In the genomic region with DNA sequence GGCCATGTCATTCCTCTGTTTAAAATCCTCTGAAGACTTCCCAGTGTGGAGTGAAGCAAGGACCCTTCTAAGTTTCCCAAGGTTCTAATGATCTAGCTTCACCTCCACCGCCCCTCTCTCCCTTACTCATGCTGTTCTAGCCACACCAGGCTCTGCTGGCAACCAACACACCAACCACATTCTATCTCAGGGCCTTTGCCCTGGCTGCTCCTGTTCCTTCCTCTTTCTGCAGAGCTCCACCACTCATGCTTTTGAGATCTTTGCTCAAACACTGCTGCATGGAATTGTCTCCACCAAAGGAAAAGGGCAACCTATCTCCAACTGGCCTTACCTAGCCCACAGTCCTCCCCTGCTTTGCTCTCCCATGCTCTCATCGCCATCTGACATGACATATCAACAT, we compare ENCODE assay signal across 8 cellular contexts.
DNase-seq lines count a peak whose midpoint lies in the region; ATAC-seq and TF ChIP-seq lines count a peak whose summit lies in the region.
"Had no signal": no experiment of that assay in that cellular context is flagged by ENCODE, and none has a peak within 500 bp of the region (broad histone marks: within the 10 kb centered on the region; RNA-seq: fewer than 3 reads in every experiment).

No MANE protein-coding gene starts in this region.

- CTCF ChIA-PET in activated B cell treated with CpG ODN at 0.5 μM for 24 hours (lab: Charles Lee): interaction anchor here (1.4 to 2.6 kb wide), 2 partner anchors 40 to 64 kb away, joined by 3 to 9 read pairs; no protein-coding TSS in a partner anchor

- peak overlapping the region; percentile 3 for H3K27ac Mint-ChIP-seq in activated B cell treated with CpG ODN at 0.5 μM for 24 hours
- H3K27ac Mint-ChIP-seq in natural killer cell: peak overlapping the region; percentile 94 to 96

- intact Hi-C loops in activated B cell treated with CpG ODN at 0.5 μM for 24 hours (cut with micrococcal nuclease): no loop called here
- intact Hi-C loops in natural killer cell (cut with micrococcal nuclease): loop anchor here (2.0 to 5.0 kb wide), 4 partner anchors 105 to 315 kb away; partner anchors contain the start of gene XYLT1

- H3K4me1 Mint-ChIP-seq in activated B cell treated with CpG ODN at 0.5 μM for 24 hours (peaks cover 62% of the 10 kb centered on the region), natural killer cell (peaks cover 74 to 77% of the 10 kb centered on the region in 2 donors)

- ATAC-seq in activated B cell treated with CpG ODN at 0.5 μM for 24 hours (ENCODE audit: low read depth): no peak
- no peak for ATAC-seq in natural killer cell

- H3K36me3 Mint-ChIP-seq in activated B cell treated with CpG ODN at 0.5 μM for 24 hours (ENCODE audit: low read depth) (no peaks in the 10 kb centered on the region), natural killer cell (no peaks in the 10 kb centered on the region)

- peak; percentile 49 for DNase-seq in CMK (ENCODE audit: low read depth)
- peak; percentile 93 for DNase-seq in MV-4-11 (lab: John Stamatoyannopoulos, UW)
- no peak for DNase-seq in activated B cell treated with CpG ODN at 0.5 μM for 24 hours
- no peak for DNase-seq in natural killer cell
- DNase-seq in SK-N-DZ (ENCODE audit: low spot score): no peak
- no peak for DNase-seq in stimulated activated CD8-positive, alpha-beta memory T cell treated with anti-CD3 and anti-CD28 coated beads, Interleukin-4, amount 100 ng/mL, for 48 hours
- DNase-seq in germinal center (ENCODE audit: low spot score): no peak
- DNase-seq: NCI-H524 treated with DMSO at 0.1 percent for 48 hours had no signal

- H3K9me3 Mint-ChIP-seq in activated B cell treated with CpG ODN at 0.5 μM for 24 hours (no peaks in the 10 kb centered on the region), natural killer cell (no peaks in the 10 kb centered on the region)

- TF ChIP-seq CTCF in activated B cell treated with CpG ODN at 0.5 μM for 24 hours (IDR thresholded peaks at IDR 0.05) (no peak), natural killer cell (IDR thresholded peaks at IDR 0.05) (no peak)

- H3K4me3 Mint-ChIP-seq in activated B cell treated with CpG ODN at 0.5 μM for 24 hours (peak overlapping the region; percentile 7), natural killer cell (peak overlapping the region; percentile 93)

- H3K27me3 Mint-ChIP-seq in activated B cell treated with CpG ODN at 0.5 μM for 24 hours (no peaks in the 10 kb centered on the region), natural killer cell (ENCODE audit: low read depth in 2 of 2) (no peaks in the 10 kb centered on the region)

- POLR2A ChIA-PET in activated B cell treated with CpG ODN at 0.5 μM for 24 hours (lab: Charles Lee): interaction anchor here (1.2 to 2.7 kb wide), 2 partner anchors 17 to 40 kb away, joined by 4 to 19 read pairs; no protein-coding TSS in a partner anchor

Comparison
In these comparisons a context has a peak if more than half of its experiments do, and no peak if none do; other contexts are left out.
1. DNase-seq: peak in CMK (single experiment) and MV-4-11 (single experiment); none in activated B cell treated with CpG ODN at 0.5 μM for 24 hours (single experiment), natural killer cell (single experiment), SK-N-DZ (single experiment), stimulated activated CD8-positive, alpha-beta memory T cell treated with anti-CD3 and anti-CD28 coated beads, Interleukin-4, amount 100 ng/mL, for 48 hours (single experiment) and germinal center (single experiment).